9 cellular contexts compared by ENCODE assay signal in genomic region chr16:56931253-56931768, GRCh38. TPM values are rescaled to one million over a fixed set of nuclear protein-coding genes. Genes with fewer than 3 reads are reported as not detected.
DNase-seq lines count a peak whose midpoint lies in the region; ATAC-seq and TF ChIP-seq lines count a peak whose summit lies in the region.
"Had no signal": no experiment of that assay in that cellular context is flagged by ENCODE, and none has a peak within 500 bp of the region (broad histone marks: within the 10 kb centered on the region; RNA-seq: fewer than 3 reads in every experiment).

No MANE protein-coding gene starts in this region.

- H3F3A ChIP-seq in PC-3 (ENCODE audit: low read length, unreplicated experiment) = no peaks in the 10 kb centered on the region

- no peaks in the 10 kb centered on the region for H3K9me2 ChIP-seq in PC-3 (replicated peaks; ENCODE audit: low read length)

- H3K4me1 Mint-ChIP-seq in effector memory CD8-positive, alpha-beta T cell (ENCODE audit: low read depth in 2 of 2) = peaks cover 26 to 30% of the 10 kb centered on the region in 2 donors
- H3K4me1 Mint-ChIP-seq in natural killer cell = peaks cover 33 to 45% of the 10 kb centered on the region in 2 donors

- POLR2A ChIA-PET in PC-3 (lab: Charles Lee; ENCODE audit: unreplicated experiment) = interaction anchor here (0.6 kb wide), 1 partner anchor 14 kb away, joined by 5 read pairs; no protein-coding TSS in a partner anchor

- H3K4me3 ChIP-seq in PC-3 (ENCODE audit: low read length) (peak overlapping the region; percentile 95), lower leg skin (ENCODE audit: low read depth, poor library complexity, severe bottlenecking) (no peak overlapping the region)

- H3K27ac ChIP-seq in PC-3 (ENCODE audit: low read length) = peak overlapping the region; percentile 66

- ATAC-seq in Right ventricle myocardium inferior = peak; percentile 0
- ATAC-seq in Right ventricle myocardium superior (ENCODE audit: poor library complexity) = no peak
- ATAC-seq in HG02938 (IDR thresholded peaks at IDR 0.05; ENCODE audit: unreplicated experiment) = peak; percentile 32
- no peak for ATAC-seq in PC-3
- ATAC-seq in effector memory CD8-positive, alpha-beta T cell (replicated peaks) = peak; percentile 7
- ATAC-seq in natural killer cell = peak in 2 of 3 donors; percentile 4 to 22

- H3K79me2 ChIP-seq in PC-3 (ENCODE audit: low read length) = peaks cover 43% of the 10 kb centered on the region

- no peaks in the 10 kb centered on the region for H3K27me3 Mint-ChIP-seq in effector memory CD8-positive, alpha-beta T cell
- H3K27me3 Mint-ChIP-seq in natural killer cell (ENCODE audit: low read depth in 2 of 2) = peaks cover 0 to 3% of the 10 kb centered on the region in 2 donors

- TSS peak; percentile 94 for BruUV-seq in PC-3 (replicated peaks; lab: Mats Ljungman, UMichigan)

- no peaks in the 10 kb centered on the region for H3K9me3 Mint-ChIP-seq in effector memory CD8-positive, alpha-beta T cell
- no peaks in the 10 kb centered on the region for H3K9me3 Mint-ChIP-seq in natural killer cell

- TF ChIP-seq CTCF in PC-3 (conservative IDR thresholded peaks at IDR 0.05; ENCODE audit: low read depth, low read length) (no peak), natural killer cell (IDR thresholded peaks at IDR 0.05) (no peak), lower leg skin (IDR thresholded peaks at IDR 0.05) (no peak)

- peaks cover 52% of the 10 kb centered on the region for H3K36me3 Mint-ChIP-seq in effector memory CD8-positive, alpha-beta T cell (ENCODE audit: insufficient read depth)
- no peaks in the 10 kb centered on the region for H3K36me3 Mint-ChIP-seq in natural killer cell

- intact Hi-C loops in Right ventricle myocardium inferior (cut with DNase I) = loop anchor here (5.0 to 10.0 kb wide), 2 partner anchors 64 to 253 kb away; partner anchors contain the start of genes PSME3IP1, RSPRY1 and SLC12A3
- intact Hi-C loops in Right ventricle myocardium superior (cut with DNase I) = loop anchor here (5.0 kb wide), 1 partner anchor 64 kb away; the partner anchor contains the start of gene SLC12A3
- intact Hi-C loops in PC-3 (cut with micrococcal nuclease) = no loop called here
- intact Hi-C loops in natural killer cell (cut with micrococcal nuclease) = no loop called here
- intact Hi-C loops in lower leg skin (cut with DNase I; ENCODE audit: low total_unique reads) = no loop called here

- no peaks in the 10 kb centered on the region for H3K9me3 ChIP-seq in PC-3 (ENCODE audit: low read length)

- no peaks in the 10 kb centered on the region for H3K27me3 ChIP-seq in PC-3 (ENCODE audit: low read length)

- CTCF ChIA-PET in PC-3 (lab: Charles Lee) = no interaction called here

- peaks cover 18% of the 10 kb centered on the region for H3K4me1 ChIP-seq in PC-3 (ENCODE audit: insufficient read depth, low read length)

- H3K27ac Mint-ChIP-seq in effector memory CD8-positive, alpha-beta T cell = peak overlapping the region; percentile 99 to 100
- H3K27ac Mint-ChIP-seq in natural killer cell = peak overlapping the region; percentile 97 to 98

- H3K4me3 Mint-ChIP-seq in effector memory CD8-positive, alpha-beta T cell = peak overlapping the region; percentile 99 to 100
- peak overlapping the region; percentile 98 for H3K4me3 Mint-ChIP-seq in natural killer cell

- H3K9ac ChIP-seq in PC-3 (ENCODE audit: low read length) = peak overlapping the region; percentile 96

- peaks cover 37% of the 10 kb centered on the region for H4K20me1 ChIP-seq in PC-3 (ENCODE audit: low read length)

- H3K4me2 ChIP-seq in PC-3 (ENCODE audit: low read length) = peak overlapping the region; percentile 82

- WGBS in lower leg skin, 2 donors = 9 to 12% methylated on average over 15 to 18 of the region's 18 CpGs

- peak; percentile 76 for DNase-seq in Right ventricle myocardium inferior (ENCODE audit: missing footprints)
- DNase-seq in Right ventricle myocardium superior = no peak
- no peak for DNase-seq in PC-3
- no peak for DNase-seq in effector memory CD8-positive, alpha-beta T cell
- DNase-seq in natural killer cell = no peak
- no peak for DNase-seq in CD1c-positive myeloid dendritic cell (ENCODE audit: extremely low spot score)
- DNase-seq in lower leg skin (ENCODE audit: low spot score in 2 of 2) = no peak

- TF ChIP-seq POLR2A in lower leg skin (IDR thresholded peaks at IDR 0.05) = no peak

- H3K36me3 ChIP-seq in PC-3 (ENCODE audit: low read depth, low read length) = peaks cover 16% of the 10 kb centered on the region

- peak overlapping the region; percentile 84 for H2AFZ ChIP-seq in PC-3 (ENCODE audit: low read length)

RNA-seq across cellular contexts. Expression of gene HERPUD1, which starts 0.6 kb away (rescaled TPM):
- 114 TPM for total RNA-seq in Right ventricle myocardium inferior
- 105 TPM for total RNA-seq in Right ventricle myocardium superior
- total RNA-seq in PC-3 (2014; rRNA removed) = 50.1 and 54.9 TPM in 2 replicates
- total RNA-seq in natural killer cell = 100 to 1,000 TPM; 181 to 266 (median 243) TPM
- 100 to 1,000 TPM; 136 to 165 (median 158) TPM for total RNA-seq in lower leg skin

RNA-seq across cellular contexts. Expression of gene CETP, which starts 30.4 kb away (rescaled TPM):
- total RNA-seq in Right ventricle myocardium inferior (0.32 TPM), Right ventricle myocardium superior (0.24 TPM), PC-3 (2014; rRNA removed) (not detected in 2 replicates), natural killer cell (under 1 TPM in 1 of 3 donors, not detected in 2; 0.14 TPM), lower leg skin (under 1 TPM in 2 of 4 donors, not detected in 2; 0.52 to 0.79 TPM)
- total RNA-seq: myocyte had no signal

RNA-seq across cellular contexts. Expression of gene NLRC5, which starts 58.0 kb away (rescaled TPM):
- total RNA-seq in Right ventricle myocardium inferior (8.6 TPM), Right ventricle myocardium superior (9.9 TPM), PC-3 (2014; rRNA removed) (0.98 and 4.4 TPM in 2 replicates), natural killer cell (100 to 1,000 TPM; 320 to 563 (median 535) TPM), lower leg skin (10 to 100 TPM; 21.8 to 52.4 (median 32.0) TPM)

Comparison
In these comparisons a context has a peak if more than half of its experiments do, and no peak if none do; other contexts are left out.
1. ATAC-seq: peak in Right ventricle myocardium inferior (single experiment), HG02938 (single experiment), effector memory CD8-positive, alpha-beta T cell (single experiment) and natural killer cell (2 of 3); none in Right ventricle myocardium superior (single experiment) and PC-3 (single experiment).
2. RNA of gene NLRC5, which starts 58.0 kb away (total RNA-seq): 320 to 563 TPM in natural killer cell; 21.8 to 52.4 TPM in lower leg skin, 9.9 TPM in Right ventricle myocardium superior (single experiment), 8.6 TPM in Right ventricle myocardium inferior (single experiment) and 0.98 to 4.4 TPM in PC-3; every median in the first group is over 4 times any median in the second.
3. intact Hi-C loops: an anchor here in Right ventricle myocardium inferior (5.0 to 10.0 kb wide) and Right ventricle myocardium superior (5.0 kb wide); none called in PC-3, natural killer cell and lower leg skin.